Comparison of ENCODE assay signal across 34 cellular contexts in the genomic region with DNA sequence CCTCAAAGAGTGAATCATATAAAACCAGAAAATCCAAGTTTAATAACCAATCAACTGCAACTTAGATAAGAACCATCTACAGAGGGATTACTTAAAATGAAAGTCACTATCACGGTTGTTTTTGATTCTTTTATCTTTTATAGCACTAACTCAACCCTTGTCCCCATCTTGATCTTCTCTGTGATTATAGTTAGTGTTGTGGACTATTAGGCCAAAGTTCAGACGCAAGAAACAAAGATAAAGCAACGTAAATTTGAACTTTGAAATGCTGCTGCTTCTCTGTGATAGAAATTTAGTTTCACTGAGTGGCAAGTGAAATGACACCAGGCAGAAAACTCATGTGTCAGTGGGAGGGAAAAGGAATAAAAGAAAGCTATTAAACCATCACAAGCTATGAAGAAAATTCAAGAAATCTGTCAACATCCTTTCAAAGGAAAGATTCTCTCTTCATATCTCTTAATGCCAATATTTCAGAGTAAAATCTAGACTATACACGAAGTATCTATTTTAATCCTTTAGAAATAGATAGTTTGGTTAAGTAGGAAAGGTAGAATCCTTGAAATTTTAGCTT.
"Had no signal": no experiment of that assay in that cellular context is flagged by ENCODE, and none has a peak within 500 bp of the region (broad histone marks: within the 10 kb centered on the region; RNA-seq: fewer than 3 reads in every experiment).

No MANE protein-coding gene starts in this region.

- H3K4me1 ChIP-seq: foreskin keratinocyte, gastrocnemius medialis had no signal

- H3K27me3 ChIP-seq: brain microvascular endothelial cell, dorsolateral prefrontal cortex, foreskin keratinocyte, gastrocnemius medialis had no signal

- H3K4me3 ChIP-seq: coronary artery, dorsolateral prefrontal cortex, gastrocnemius medialis had no signal

- H3K4me1 Mint-ChIP-seq: activated CD4-positive, alpha-beta T cell treated with anti-CD3 and anti-CD28 coated beads for 36 hours; activated CD4-positive, alpha-beta T cell treated with anti-CD3 and anti-CD28 coated beads, Interleukin-2, amount 10 ng/mL, durations not matched to agents 24 days and 14 days; activated CD8-positive, alpha-beta memory T cell treated with anti-CD3 and anti-CD28 coated beads, Interleukin-2, amount 10 ng/mL, durations not matched to agents 7 days and 5 days; activated T-helper 17 cell treated with anti-CD3 and anti-CD28 coated beads, Interleukin-2, amount 50 U/mL, for 72 hours; central memory CD8-positive, alpha-beta T cell; T-cell; T-helper 17 cell had no signal

- ATAC-seq: activated CD4-positive, alpha-beta T cell treated with anti-CD3 and anti-CD28 coated beads for 36 hours; activated CD8-positive, alpha-beta memory T cell treated with anti-CD3 and anti-CD28 coated beads, Interleukin-2, amount 10 ng/mL, durations not matched to agents 7 days and 5 days; activated CD8-positive, alpha-beta T cell treated with anti-CD3 and anti-CD28 coated beads, Interleukin-2, amount 10 ng/mL, durations not matched to agents 7 days and 5 days; activated T-helper 17 cell treated with anti-CD3 and anti-CD28 coated beads, Interleukin-2, amount 50 U/mL, for 72 hours; esophagus mucosa; foreskin keratinocyte; gastrocnemius medialis; T-cell; T-helper 17 cell had no signal

- H3K36me3 ChIP-seq: brain microvascular endothelial cell, gastrocnemius medialis had no signal

- H3K4me3 Mint-ChIP-seq: activated CD4-positive, alpha-beta memory T cell treated with anti-CD3 and anti-CD28 coated beads for 36 hours; activated CD4-positive, alpha-beta T cell treated with anti-CD3 and anti-CD28 coated beads for 36 hours; activated CD4-positive, alpha-beta T cell treated with anti-CD3 and anti-CD28 coated beads, Interleukin-2, amount 10 ng/mL, durations not matched to agents 24 days and 14 days; activated CD8-positive, alpha-beta memory T cell treated with anti-CD3 and anti-CD28 coated beads, Interleukin-2, amount 10 ng/mL, durations not matched to agents 7 days and 5 days; activated CD8-positive, alpha-beta T cell treated with anti-CD3 and anti-CD28 coated beads, Interleukin-2, amount 10 ng/mL, durations not matched to agents 7 days and 5 days; activated naive CD8-positive, alpha-beta T cell; activated T-cell treated with anti-CD3 and anti-CD28 coated beads, Interleukin-2, amount 50 U/mL, for 24 hours; activated T-helper 17 cell treated with anti-CD3 and anti-CD28 coated beads, Interleukin-2, amount 50 U/mL, for 72 hours; central memory CD8-positive, alpha-beta T cell; dendritic cell treated with granulocyte-macrophage colony-stimulating factor and Interleukin-4, amounts not matched to agents 40 ng/mL and 50 ng/mL, for 4 days; endodermal cell; T-cell; T-helper 17 cell; T-helper 2 cell treated with Interferon-gamma antibody and Interleukin-4, amounts not matched to agents 5 μg/mL and 100 μg/mL, for 36 hours had no signal

- H3K9me3 ChIP-seq: gastrocnemius medialis had no signal

- H3K27me3 Mint-ChIP-seq: activated CD4-positive, alpha-beta memory T cell treated with anti-CD3 and anti-CD28 coated beads for 36 hours; activated CD4-positive, alpha-beta T cell treated with anti-CD3 and anti-CD28 coated beads for 36 hours; activated CD4-positive, alpha-beta T cell treated with anti-CD3 and anti-CD28 coated beads, Interleukin-2, amount 10 ng/mL, durations not matched to agents 24 days and 14 days; activated CD8-positive, alpha-beta memory T cell treated with anti-CD3 and anti-CD28 coated beads, Interleukin-2, amount 10 ng/mL, durations not matched to agents 7 days and 5 days; activated naive CD8-positive, alpha-beta T cell; activated T-cell treated with anti-CD3 and anti-CD28 coated beads, Interleukin-2, amount 50 U/mL, for 24 hours; activated T-helper 17 cell treated with anti-CD3 and anti-CD28 coated beads, Interleukin-2, amount 50 U/mL, for 72 hours; central memory CD8-positive, alpha-beta T cell; dendritic cell treated with granulocyte-macrophage colony-stimulating factor and Interleukin-4, amounts not matched to agents 40 ng/mL and 50 ng/mL, for 4 days; T-cell; T-helper 17 cell had no signal

- FAIRE-seq: astrocyte, bronchial epithelial cell had no signal

- H3K27ac Mint-ChIP-seq: activated CD4-positive, alpha-beta memory T cell treated with anti-CD3 and anti-CD28 coated beads for 36 hours; activated CD4-positive, alpha-beta T cell treated with anti-CD3 and anti-CD28 coated beads for 36 hours; activated CD4-positive, alpha-beta T cell treated with anti-CD3 and anti-CD28 coated beads, Interleukin-2, amount 10 ng/mL, durations not matched to agents 24 days and 14 days; activated CD8-positive, alpha-beta memory T cell treated with anti-CD3 and anti-CD28 coated beads, Interleukin-2, amount 10 ng/mL, durations not matched to agents 7 days and 5 days; activated CD8-positive, alpha-beta T cell treated with anti-CD3 and anti-CD28 coated beads, Interleukin-2, amount 10 ng/mL, durations not matched to agents 7 days and 5 days; activated naive CD8-positive, alpha-beta T cell; activated T-cell treated with anti-CD3 and anti-CD28 coated beads, Interleukin-2, amount 50 U/mL, for 24 hours; activated T-helper 17 cell treated with anti-CD3 and anti-CD28 coated beads, Interleukin-2, amount 50 U/mL, for 72 hours; dendritic cell treated with granulocyte-macrophage colony-stimulating factor and Interleukin-4, amounts not matched to agents 40 ng/mL and 50 ng/mL, for 4 days; endodermal cell; T-cell; T-helper 17 cell; T-helper 2 cell treated with Interferon-gamma antibody and Interleukin-4, amounts not matched to agents 5 μg/mL and 100 μg/mL, for 36 hours had no signal

- H3K36me3 Mint-ChIP-seq: activated CD4-positive, alpha-beta memory T cell treated with anti-CD3 and anti-CD28 coated beads for 36 hours; activated CD8-positive, alpha-beta memory T cell treated with anti-CD3 and anti-CD28 coated beads, Interleukin-2, amount 10 ng/mL, durations not matched to agents 7 days and 5 days; activated naive CD8-positive, alpha-beta T cell; T-cell had no signal

- DNase-seq: activated CD4-positive, alpha-beta memory T cell treated with anti-CD3 and anti-CD28 coated beads for 36 hours; activated CD4-positive, alpha-beta T cell treated with anti-CD3 and anti-CD28 coated beads for 36 hours; activated CD4-positive, alpha-beta T cell treated with anti-CD3 and anti-CD28 coated beads, Interleukin-2, amount 10 ng/mL, durations not matched to agents 24 days and 14 days; activated CD4-positive, CD25-positive, alpha-beta regulatory T cell; activated CD4-positive, CD25-positive, alpha-beta regulatory T cell treated with anti-CD3 and anti-CD28 coated beads, Interleukin-2, amount 50 U/mL, for 72 hours; activated CD8-positive, alpha-beta memory T cell treated with anti-CD3 and anti-CD28 coated beads, Interleukin-2, amount 10 ng/mL, durations not matched to agents 7 days and 5 days; activated CD8-positive, alpha-beta memory T cell treated with anti-CD3 and anti-CD28 coated beads, Interleukin-2, amount 50 U/mL, for 4 hours; activated CD8-positive, alpha-beta T cell treated with anti-CD3 and anti-CD28 coated beads, Interleukin-2, amount 10 ng/mL, durations not matched to agents 7 days and 5 days; activated effector memory CD4-positive, alpha-beta T cell treated with Interleukin-2 at 50 U/mL for 16 hours; activated gamma-delta T cell treated with Interleukin-2 at 50 U/mL for 16 hours; activated naive CD4-positive, alpha-beta T cell treated with anti-CD3 and anti-CD28 coated beads, Interleukin-2, amount 50 U/mL, for 16 hours; activated naive CD4-positive, alpha-beta T cell treated with Interleukin-2 at 50 U/mL for 16 hours; activated T-cell treated with anti-CD3 and anti-CD28 coated beads, Interleukin-2, amount 50 U/mL, for 24 hours; amniotic stem cell; anterior cingulate cortex; brain microvascular endothelial cell; dorsolateral prefrontal cortex; effector memory CD4-positive, alpha-beta T cell; endodermal cell; foreskin keratinocyte; gastrocnemius medialis; glutamatergic neuron; SW 1271; T-cell; T-helper 17 cell had no signal

- H3K27ac ChIP-seq: brain microvascular endothelial cell, coronary artery, dorsolateral prefrontal cortex, foreskin keratinocyte, gastrocnemius medialis had no signal
